Comparison of ENCODE assay signal across 13 cellular contexts in genomic region chr15:60412026-60412425, GRCh38. TPM values are rescaled to one million over a fixed set of nuclear protein-coding genes. Genes with fewer than 3 reads are reported as not detected.
DNase-seq lines count a peak whose midpoint lies in the region; ATAC-seq and TF ChIP-seq lines count a peak whose summit lies in the region.
"Had no signal": no experiment of that assay in that cellular context is flagged by ENCODE, and none has a peak within 500 bp of the region (broad histone marks: within the 10 kb centered on the region; RNA-seq: fewer than 3 reads in every experiment).

No MANE protein-coding gene starts in this region.

- no peak overlapping the region for H3K4me3 Mint-ChIP-seq in GM23338
- H3K4me3 Mint-ChIP-seq in mesothelial cell of epicardium: no peak overlapping the region
- H3K4me3 Mint-ChIP-seq: CD4-positive, CD25-positive, alpha-beta regulatory T cell had no signal

- no peaks in the 10 kb centered on the region for H3K9me2 ChIP-seq in GM23338 (ENCODE audit: insufficient read depth)

- H3K79me2 ChIP-seq in GM23338 (replicated peaks; ENCODE audit: insufficient read depth): no peaks in the 10 kb centered on the region

- H3K36me3 Mint-ChIP-seq in GM23338 (ENCODE audit: low read depth) (no peaks in the 10 kb centered on the region), mesothelial cell of epicardium (peaks cover 2% of the 10 kb centered on the region)
- H3K36me3 Mint-ChIP-seq: CD4-positive, CD25-positive, alpha-beta regulatory T cell had no signal

- no peak overlapping the region for H3K4me2 ChIP-seq in GM23338
- H3K4me2 ChIP-seq: BLaER1 had no signal

- TF ChIP-seq EP300 in upper lobe of left lung (IDR thresholded peaks at IDR 0.05): no peak

- peak overlapping the region; percentile 50; the same call in 1 of the 2 replicates for H3K27ac ChIP-seq in GM23338 (ENCODE audit: low read depth)
- H3K27ac ChIP-seq in RWPE2 (ENCODE audit: poor library complexity, severe bottlenecking): peak overlapping the region; percentile 5
- H3K27ac ChIP-seq in upper lobe of left lung: no peak overlapping the region
- H3K27ac ChIP-seq: BLaER1 had no signal

- TF ChIP-seq CTCF in GM23338 (conservative IDR thresholded peaks at IDR 0.05; ENCODE audit: low read depth in 2 of 2) (no peak), RWPE2 (IDR thresholded peaks at IDR 0.05; ENCODE audit: poor library complexity, severe bottlenecking) (no peak), mesothelial cell of epicardium (IDR thresholded peaks at IDR 0.05; ENCODE audit: unreplicated experiment) (no peak), upper lobe of left lung (IDR thresholded peaks at IDR 0.05) (no peak)

- H3K9me3 ChIP-seq in RWPE2 (ENCODE audit: severe bottlenecking): no peaks in the 10 kb centered on the region
- H3K9me3 ChIP-seq in upper lobe of left lung: no peaks in the 10 kb centered on the region
- H3K9me3 ChIP-seq: BLaER1, HAP-1 had no signal

- WGBS in upper lobe of left lung, 2 donors: 89 to 94% methylated on average over 9 of the region's 9 CpGs

- H3K27ac Mint-ChIP-seq in GM23338: no peak overlapping the region
- peak overlapping the region; percentile 39 for H3K27ac Mint-ChIP-seq in mesothelial cell of epicardium

- ATAC-seq in GM23338 (no peak), RWPE2 (ENCODE audit: low read depth) (no peak), GM18498 (IDR thresholded peaks at IDR 0.05; ENCODE audit: unreplicated experiment) (no peak), upper lobe of left lung (ENCODE audit: low FRiP score in 2 of 2) (no peak)

- H3F3A ChIP-seq in GM23338 (replicated peaks; ENCODE audit: low read depth): 0 out of 2 replicates have a peak, but pooled peaks cover 3% of the 10 kb centered on the region

- H4K20me1 ChIP-seq in GM23338 (replicated peaks; ENCODE audit: insufficient read depth): no peaks in the 10 kb centered on the region
- H4K20me1 ChIP-seq: BLaER1 had no signal

- peaks cover 5% of the 10 kb centered on the region; the same call in 2 of the 3 replicates for H3K4me1 Mint-ChIP-seq in GM23338
- H3K4me1 Mint-ChIP-seq in mesothelial cell of epicardium: peaks cover 27% of the 10 kb centered on the region

- no peak for TF ChIP-seq POLR2A in upper lobe of left lung (IDR thresholded peaks at IDR 0.05)

- DNase-seq in GM23338 (ENCODE audit: low spot score) (no peak), RWPE2 (ENCODE audit: low spot score) (no peak), mesothelial cell of epicardium (ENCODE audit: low spot score in 2 of 2, unreplicated experiment in 2 of 2) (no peak), DMS 273 (lab: John Stamatoyannopoulos, UW; ENCODE audit: unreplicated experiment) (no peak), superior temporal gyrus (ENCODE audit: extremely low spot score) (no peak), upper lobe of left lung (no peak)
- DNase-seq: AML-193; CD4-positive, CD25-positive, alpha-beta regulatory T cell; DMS79 had no signal

- H3K27me3 ChIP-seq in GM23338 (ENCODE audit: insufficient read depth): no peaks in the 10 kb centered on the region
- no peaks in the 10 kb centered on the region for H3K27me3 ChIP-seq in RWPE2 (ENCODE audit: insufficient read depth, poor library complexity, severe bottlenecking)
- H3K27me3 ChIP-seq in upper lobe of left lung: no peaks in the 10 kb centered on the region
- H3K27me3 ChIP-seq: BLaER1 had no signal

- H3K4me3 ChIP-seq in GM23338 (no peak overlapping the region), RWPE2 (ENCODE audit: severe bottlenecking) (no peak overlapping the region), upper lobe of left lung (no peak overlapping the region)
- H3K4me3 ChIP-seq: BLaER1, GM12878, HAP-1 had no signal

- no peak overlapping the region for H2AFZ ChIP-seq in GM23338

- H3K27me3 Mint-ChIP-seq in GM23338 (ENCODE audit: insufficient read depth, low read depth, poor library complexity) (no peaks in the 10 kb centered on the region), mesothelial cell of epicardium (ENCODE audit: low read depth) (no peaks in the 10 kb centered on the region)
- H3K27me3 Mint-ChIP-seq: CD4-positive, CD25-positive, alpha-beta regulatory T cell had no signal

- H3K9me3 Mint-ChIP-seq in GM23338: no peaks in the 10 kb centered on the region
- no peaks in the 10 kb centered on the region for H3K9me3 Mint-ChIP-seq in mesothelial cell of epicardium
- H3K9me3 Mint-ChIP-seq: CD4-positive, CD25-positive, alpha-beta regulatory T cell had no signal

- H3K36me3 ChIP-seq in GM23338 (ENCODE audit: insufficient read depth): no peaks in the 10 kb centered on the region
- H3K36me3 ChIP-seq in RWPE2 (ENCODE audit: low read depth): no peaks in the 10 kb centered on the region
- no peaks in the 10 kb centered on the region for H3K36me3 ChIP-seq in upper lobe of left lung
- H3K36me3 ChIP-seq: BLaER1, HAP-1 had no signal

- H3K4me1 ChIP-seq in GM23338 (ENCODE audit: insufficient read depth) (no peaks in the 10 kb centered on the region), RWPE2 (ENCODE audit: insufficient read depth, poor library complexity, severe bottlenecking) (peaks cover 40% of the 10 kb centered on the region), upper lobe of left lung (peaks cover 19 to 25% (median 21%) of the 10 kb centered on the region in 4 donors)

TF ChIP-seq in GM23338, 12 proteins besides CTCF, POLR2A, EP300 and RAD21 (continues in another document):
- TF ChIP-seq EZH2phosphoT487 (IDR thresholded peaks at IDR 0.05; ENCODE audit: unreplicated experiment) (no peak), ETS1 (IDR thresholded peaks at IDR 0.05) (no peak), ZNF331 (CRISPR knock-in tag; IDR thresholded peaks at IDR 0.05; ENCODE audit: low read depth) (no peak)
- TF ChIP-seq, protein P1, sequence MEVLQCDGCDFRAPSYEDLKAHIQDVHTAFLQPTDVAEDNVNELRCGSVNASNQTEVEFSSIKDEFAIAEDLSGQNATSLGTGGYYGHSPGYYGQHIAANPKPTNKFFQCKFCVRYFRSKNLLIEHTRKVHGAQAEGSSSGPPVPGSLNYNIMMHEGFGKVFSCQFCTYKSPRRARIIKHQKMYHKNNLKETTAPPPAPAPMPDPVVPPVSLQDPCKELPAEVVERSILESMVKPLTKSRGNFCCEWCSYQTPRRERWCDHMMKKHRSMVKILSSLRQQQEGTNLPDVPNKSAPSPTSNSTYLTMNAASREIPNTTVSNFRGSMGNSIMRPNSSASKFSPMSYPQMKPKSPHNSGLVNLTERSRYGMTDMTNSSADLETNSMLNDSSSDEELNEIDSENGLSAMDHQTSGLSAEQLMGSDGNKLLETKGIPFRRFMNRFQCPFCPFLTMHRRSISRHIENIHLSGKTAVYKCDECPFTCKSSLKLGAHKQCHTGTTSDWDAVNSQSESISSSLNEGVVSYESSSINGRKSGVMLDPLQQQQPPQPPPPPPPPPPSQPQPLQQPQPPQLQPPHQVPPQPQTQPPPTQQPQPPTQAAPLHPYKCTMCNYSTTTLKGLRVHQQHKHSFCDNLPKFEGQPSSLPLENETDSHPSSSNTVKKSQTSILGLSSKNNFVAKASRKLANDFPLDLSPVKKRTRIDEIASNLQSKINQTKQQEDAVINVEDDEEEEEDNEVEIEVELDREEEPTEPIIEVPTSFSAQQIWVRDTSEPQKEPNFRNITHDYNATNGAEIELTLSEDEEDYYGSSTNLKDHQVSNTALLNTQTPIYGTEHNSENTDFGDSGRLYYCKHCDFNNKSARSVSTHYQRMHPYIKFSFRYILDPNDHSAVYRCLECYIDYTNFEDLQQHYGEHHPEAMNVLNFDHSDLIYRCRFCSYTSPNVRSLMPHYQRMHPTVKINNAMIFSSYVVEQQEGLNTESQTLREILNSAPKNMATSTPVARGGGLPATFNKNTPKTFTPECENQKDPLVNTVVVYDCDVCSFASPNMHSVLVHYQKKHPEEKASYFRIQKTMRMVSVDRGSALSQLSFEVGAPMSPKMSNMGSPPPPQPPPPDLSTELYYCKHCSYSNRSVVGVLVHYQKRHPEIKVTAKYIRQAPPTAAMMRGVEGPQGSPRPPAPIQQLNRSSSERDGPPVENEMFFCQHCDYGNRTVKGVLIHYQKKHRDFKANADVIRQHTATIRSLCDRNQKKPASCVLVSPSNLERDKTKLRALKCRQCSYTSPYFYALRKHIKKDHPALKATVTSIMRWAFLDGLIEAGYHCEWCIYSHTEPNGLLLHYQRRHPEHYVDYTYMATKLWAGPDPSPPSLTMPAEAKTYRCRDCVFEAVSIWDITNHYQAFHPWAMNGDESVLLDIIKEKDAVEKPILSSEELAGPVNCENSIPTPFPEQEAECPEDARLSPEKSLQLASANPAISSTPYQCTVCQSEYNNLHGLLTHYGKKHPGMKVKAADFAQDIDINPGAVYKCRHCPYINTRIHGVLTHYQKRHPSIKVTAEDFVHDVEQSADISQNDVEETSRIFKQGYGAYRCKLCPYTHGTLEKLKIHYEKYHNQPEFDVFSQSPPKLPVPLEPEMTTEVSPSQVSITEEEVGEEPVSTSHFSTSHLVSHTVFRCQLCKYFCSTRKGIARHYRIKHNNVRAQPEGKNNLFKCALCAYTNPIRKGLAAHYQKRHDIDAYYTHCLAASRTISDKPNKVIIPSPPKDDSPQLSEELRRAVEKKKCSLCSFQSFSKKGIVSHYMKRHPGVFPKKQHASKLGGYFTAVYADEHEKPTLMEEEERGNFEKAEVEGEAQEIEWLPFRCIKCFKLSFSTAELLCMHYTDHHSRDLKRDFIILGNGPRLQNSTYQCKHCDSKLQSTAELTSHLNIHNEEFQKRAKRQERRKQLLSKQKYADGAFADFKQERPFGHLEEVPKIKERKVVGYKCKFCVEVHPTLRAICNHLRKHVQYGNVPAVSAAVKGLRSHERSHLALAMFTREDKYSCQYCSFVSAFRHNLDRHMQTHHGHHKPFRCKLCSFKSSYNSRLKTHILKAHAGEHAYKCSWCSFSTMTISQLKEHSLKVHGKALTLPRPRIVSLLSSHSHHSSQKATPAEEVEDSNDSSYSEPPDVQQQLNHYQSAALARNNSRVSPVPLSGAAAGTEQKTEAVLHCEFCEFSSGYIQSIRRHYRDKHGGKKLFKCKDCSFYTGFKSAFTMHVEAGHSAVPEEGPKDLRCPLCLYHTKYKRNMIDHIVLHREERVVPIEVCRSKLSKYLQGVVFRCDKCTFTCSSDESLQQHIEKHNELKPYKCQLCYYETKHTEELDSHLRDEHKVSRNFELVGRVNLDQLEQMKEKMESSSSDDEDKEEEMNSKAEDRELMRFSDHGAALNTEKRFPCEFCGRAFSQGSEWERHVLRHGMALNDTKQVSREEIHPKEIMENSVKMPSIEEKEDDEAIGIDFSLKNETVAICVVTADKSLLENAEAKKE (CRISPR knock-in tag; IDR thresholded peaks at IDR 0.05): no peak

RNA-seq across cellular contexts. Expression of gene ANXA2, which starts 14.2 kb away (rescaled TPM):
- 202 and 203 TPM in 2 replicates for total RNA-seq in GM23338 (2014; rRNA removed; shearing (Covaris generic))
- 207 and 225 TPM in 2 replicates for polyA plus RNA-seq in GM23338 (2016; fragmentation: Nextera tagmentation; extraction: Ambion mirVana)
- total RNA-seq in mesothelial cell of epicardium (1,031 to 1,044 TPM (median 1,040 TPM) in 3 replicates), upper lobe of left lung (1,000 to 10,000 TPM in 4 of 6 donors, 100 to 1,000 TPM in 2; 394 to 1,774 (median 1,094) TPM)

Comparison
In these comparisons a context has a peak if more than half of its experiments do, and no peak if none do; other contexts are left out.
1. H3K27ac ChIP-seq: peak in GM23338 (single experiment) and RWPE2 (single experiment); none in upper lobe of left lung (0 of 4).